8 cellular contexts compared by ENCODE assay signal in the genomic region with DNA sequence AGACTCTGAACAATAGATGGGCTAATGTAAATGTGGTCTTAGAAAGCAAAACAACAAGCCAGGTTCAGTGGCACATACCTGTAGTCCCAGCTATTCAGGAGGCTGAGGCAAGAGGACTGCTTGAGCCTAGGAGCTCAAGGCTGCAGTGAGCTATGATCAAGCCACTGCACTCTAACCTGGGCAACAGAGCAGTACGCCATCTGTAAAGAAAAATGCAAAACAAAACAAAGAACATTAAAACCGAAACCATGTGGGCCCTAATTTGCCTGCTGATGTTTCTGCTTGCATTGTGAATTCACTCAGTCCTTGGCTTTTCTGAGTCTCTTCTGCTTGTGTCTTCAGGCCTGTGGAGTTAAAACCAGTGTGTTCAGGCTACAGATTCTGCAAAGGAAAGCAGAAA. TPM values are rescaled to one million over a fixed set of nuclear protein-coding genes. Genes with fewer than 3 reads are reported as not detected.
DNase-seq lines count a peak whose midpoint lies in the region; ATAC-seq, FAIRE-seq and TF ChIP-seq lines count a peak whose summit lies in the region.

No MANE protein-coding gene starts in this region.

- H3K9me3 Mint-ChIP-seq in brain, result no peaks in the 10 kb centered on the region

- in situ Hi-C loops in HAP-1 (cut with MboI; ENCODE audit: low sequenced_read_pairs), result no loop called here

- H3K4me3 ChIP-seq in HAP-1, result no peak overlapping the region

- ATAC-seq in GM19463 (IDR thresholded peaks at IDR 0.05; ENCODE audit: unreplicated experiment) (peak; percentile 88), HG03139 (IDR thresholded peaks at IDR 0.05; ENCODE audit: unreplicated experiment) (peak; percentile 87)

- no peak for TF ChIP-seq CTCF in brain (conservative IDR thresholded peaks at IDR 0.05)

- no peaks in the 10 kb centered on the region for H3K9me3 ChIP-seq in HAP-1

- H3K27ac Mint-ChIP-seq in brain, result peak overlapping the region in 3 of 5 experiments; percentile 19 to 59 (median 48)

- no peak overlapping the region for H3K4me3 Mint-ChIP-seq in brain

- H3K27me3 ChIP-seq in HAP-1 (ENCODE audit: low read depth), result no peaks in the 10 kb centered on the region

- H3K36me3 ChIP-seq in HAP-1 (replicated peaks), result no peaks in the 10 kb centered on the region

- no peaks in the 10 kb centered on the region for H3K36me3 Mint-ChIP-seq in brain

- H3K4me1 Mint-ChIP-seq in brain, result peaks cover 63% of the 10 kb centered on the region

- peaks cover 6% of the 10 kb centered on the region for H3K27me3 Mint-ChIP-seq in brain

- DNase-seq in GM18507 (ENCODE audit: extremely low spot score, insufficient read length, low read depth) (no peak), NCI-H1930 (lab: John Stamatoyannopoulos, UW) (no peak), cerebellar cortex (ENCODE audit: low spot score) (no peak), HPDE6-E6E7 (ENCODE audit: extremely low spot score) (no peak), HAP-1 (ENCODE audit: low spot score in 2 of 2) (no peak)

- H3K4me1 ChIP-seq in HAP-1, result no peaks in the 10 kb centered on the region

- FAIRE-seq in GM18507 (lab: Jason Lieb, UNC), result peak; percentile 86

RNA-seq across cellular contexts. Expression of gene CCNL1, which starts 56.7 kb away (rescaled TPM):
- polyA plus RNA-seq in brain (ENCODE audit: insufficient read depth, low read depth, low replicate concordance), result 12.6 TPM
